Comparison of ENCODE assay signal across 17 cellular contexts in the genomic region with DNA sequence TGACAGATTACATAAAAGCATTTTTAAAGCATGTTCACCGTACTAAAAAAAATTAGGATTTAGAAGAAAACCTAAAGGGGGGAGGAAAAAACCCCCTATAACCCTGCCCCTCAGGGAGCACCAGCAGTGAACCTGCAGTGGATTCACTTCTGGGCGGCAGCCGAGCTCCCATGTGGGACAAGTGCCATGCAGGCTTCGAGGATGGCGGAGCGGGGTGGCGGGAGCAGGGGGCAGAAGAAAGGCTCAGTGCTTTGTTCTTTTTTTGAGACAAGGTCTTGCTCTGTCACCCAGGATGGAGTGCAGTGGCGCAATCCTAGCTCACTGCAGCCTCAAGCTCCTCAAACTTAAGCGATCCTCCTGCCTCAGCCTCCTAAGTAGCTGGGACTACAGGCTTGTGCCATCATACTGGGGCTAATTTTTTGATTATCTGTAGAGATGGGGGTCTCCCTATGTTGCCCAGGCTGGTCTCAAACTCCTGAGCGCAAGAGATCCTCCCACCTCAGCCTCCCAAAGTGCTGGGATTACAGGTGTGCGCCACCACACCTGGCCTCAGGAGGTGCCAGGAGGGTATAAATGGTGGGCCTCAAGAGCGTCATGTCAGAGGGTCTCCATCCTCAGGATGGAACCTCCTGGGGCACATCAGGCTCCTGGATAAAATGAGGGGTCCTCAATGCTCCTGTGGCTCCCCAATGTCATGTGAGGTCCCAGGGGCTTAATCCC. TPM values are rescaled to one million over a fixed set of nuclear protein-coding genes. Genes with fewer than 3 reads are reported as not detected.
DNase-seq lines count a peak whose midpoint lies in the region; ATAC-seq, FAIRE-seq and TF ChIP-seq lines count a peak whose summit lies in the region.
"Had no signal": no experiment of that assay in that cellular context is flagged by ENCODE, and none has a peak within 500 bp of the region (broad histone marks: within the 10 kb centered on the region; RNA-seq: fewer than 3 reads in every experiment).

No MANE protein-coding gene starts in this region.

- DNase-seq in HepG2 (ENCODE audit: low spot score): no peak
- DNase-seq in right lobe of liver: no peak
- DNase-seq in K562 (ENCODE audit: extremely low read depth in 1 of 4, low spot score in 3 of 4): no peak
- DNase-seq in lower lobe of right lung: peak; percentile 35
- no peak for DNase-seq in stimulated activated effector memory CD8-positive, alpha-beta T cell treated with anti-CD3 and anti-CD28 coated beads, Interleukin-12 subunit alpha, Interleukin-12 subunit beta, amount 100 ng/mL, for 72 hours (ENCODE audit: low spot score in 2 of 2)
- DNase-seq in T1000 (lab: John Stamatoyannopoulos, UW): no peak
- DNase-seq: 8988T; BE2C; CD4-positive, alpha-beta memory T cell; DMS79 treated with DMSO at 0.1 percent for 48 hours; GF-D8; HCEC 1CT; KG1 had no signal

- TF ChIP-seq RAD21 in HepG2 (CRISPR knock-in tag; IDR thresholded peaks at IDR 0.05) (no peak), K562 (CRISPR knock-in tag; conservative IDR thresholded peaks at IDR 0.05 in 1 of 2, IDR thresholded peaks at IDR 0.05 in 1 of 2) (no peak)

- H3K4me2 ChIP-seq in HepG2 (ENCODE audit: low read depth, low read length): no peak overlapping the region
- no peak overlapping the region for H3K4me2 ChIP-seq in K562 (ENCODE audit: insufficient read depth, low read length)

- no peak overlapping the region for H2AFZ ChIP-seq in HepG2 (ENCODE audit: low read length)
- H2AFZ ChIP-seq in K562 (ENCODE audit: low read depth, low read length): no peak overlapping the region

- H3K9me3 ChIP-seq in HepG2 (ENCODE audit: low read length) (no peaks in the 10 kb centered on the region), right lobe of liver (no peaks in the 10 kb centered on the region), K562 (replicated peaks; ENCODE audit: control insufficient read depth, insufficient read depth, low read depth, low read length) (no peaks in the 10 kb centered on the region), lower lobe of right lung (no peaks in the 10 kb centered on the region)
- H3K9me3 ChIP-seq: BE2C had no signal

- H3K4me1 Mint-ChIP-seq in stimulated activated effector memory CD8-positive, alpha-beta T cell treated with anti-CD3 and anti-CD28 coated beads, Interleukin-12 subunit alpha, Interleukin-12 subunit beta, amount 100 ng/mL, for 72 hours: no peaks in the 10 kb centered on the region
- H3K4me1 Mint-ChIP-seq: CD14-positive monocyte; CD4-positive, alpha-beta memory T cell; IgD-negative memory B cell had no signal

- 97% methylated on average over 9 of the region's 12 CpGs for WGBS in HepG2 (ENCODE audit: low lambda C conversion rate)
- WGBS in right lobe of liver (ENCODE audit: insufficient coverage, low coverage, low lambda C conversion rate, missing lambda C conversion rate): 89% methylated on average over 7 of the region's 12 CpGs
- 84% methylated on average over 12 of the region's 12 CpGs for WGBS in K562 (ENCODE audit: insufficient coverage, low coverage, missing lambda C conversion rate)

- intact Hi-C loops in HepG2 (cut with micrococcal nuclease; ENCODE audit: unreplicated experiment) (no loop called here), right lobe of liver (cut with DNase I) (no loop called here), K562 (cut with micrococcal nuclease) (no loop called here), lower lobe of right lung (cut with DNase I) (no loop called here)

- no peak overlapping the region for H3K4me3 ChIP-seq in HepG2 (replicated peaks in 1 of 3; ENCODE audit: insufficient read depth in 1 of 3, low read depth in 2 of 3, low read length in 3 of 3)
- no peak overlapping the region for H3K4me3 ChIP-seq in right lobe of liver
- no peak overlapping the region for H3K4me3 ChIP-seq in K562
- H3K4me3 ChIP-seq in lower lobe of right lung: no peak overlapping the region

- H3K36me3 Mint-ChIP-seq in stimulated activated effector memory CD8-positive, alpha-beta T cell treated with anti-CD3 and anti-CD28 coated beads, Interleukin-12 subunit alpha, Interleukin-12 subunit beta, amount 100 ng/mL, for 72 hours: no peaks in the 10 kb centered on the region
- H3K36me3 Mint-ChIP-seq: CD4-positive, alpha-beta memory T cell; IgD-negative memory B cell had no signal

- ATAC-seq in HepG2 (no peak), right lobe of liver (no peak), K562 (no peak), lower lobe of right lung (no peak), HG03175 (IDR thresholded peaks at IDR 0.05; ENCODE audit: unreplicated experiment) (no peak)
- ATAC-seq in stimulated activated effector memory CD8-positive, alpha-beta T cell treated with anti-CD3 and anti-CD28 coated beads, Interleukin-12 subunit alpha, Interleukin-12 subunit beta, amount 100 ng/mL, for 72 hours: no peak

- H3K27ac ChIP-seq in HepG2 (ENCODE audit: extremely low read length, insufficient read depth, low read length): no peak overlapping the region
- H3K27ac ChIP-seq in right lobe of liver: no peak overlapping the region
- H3K27ac ChIP-seq in K562 (ENCODE audit: extremely low read depth, low read depth, low read length): no peak overlapping the region
- no peak overlapping the region for H3K27ac ChIP-seq in lower lobe of right lung

- H3K79me2 ChIP-seq in HepG2 (ENCODE audit: insufficient read depth, low read length) (no peaks in the 10 kb centered on the region), K562 (ENCODE audit: control insufficient read depth, insufficient read depth, low read length) (no peaks in the 10 kb centered on the region)

- TF ChIP-seq CTCF in HepG2 (CRISPR knock-in tag; IDR thresholded peaks at IDR 0.05) (no peak), right lobe of liver (IDR thresholded peaks at IDR 0.05) (no peak), K562 (IDR thresholded peaks at IDR 0.05 in 2 of 3, conservative IDR thresholded peaks at IDR 0.05 in 1 of 3; ENCODE audit: insufficient read depth in 2 of 3, low read depth in 1 of 3, low read length in 3 of 3) (no peak), lower lobe of right lung (IDR thresholded peaks at IDR 0.05) (no peak)

- FAIRE-seq in HepG2 (lab: Jason Lieb, UNC) (no peak), K562 (lab: Jason Lieb, UNC) (no peak)
- FAIRE-seq: HTR-8/SVneo had no signal

- H3K36me3 ChIP-seq in HepG2 (replicated peaks in 1 of 2; ENCODE audit: control insufficient read depth in 1 of 2, insufficient read depth in 2 of 2, low read length in 2 of 2) (no peaks in the 10 kb centered on the region; a peak in 1 of 5 replicates), right lobe of liver (no peaks in the 10 kb centered on the region), K562 (ENCODE audit: control insufficient read depth, insufficient read depth, low read length) (no peaks in the 10 kb centered on the region), lower lobe of right lung (peaks cover 38% of the 10 kb centered on the region)
- H3K36me3 ChIP-seq: BE2C had no signal

- CTCF ChIA-PET in HepG2 (lab: Yijun Ruan, JAX; ENCODE audit: low intra/inter-chr PET ratio, low total read pairs): no interaction called here
- CTCF ChIA-PET in K562 (lab: Yijun Ruan, JAX; ENCODE audit: low intra/inter-chr PET ratio): interaction anchor here (0.6 kb wide), 1 partner anchor 141 kb away, joined by 3 read pairs; no protein-coding TSS in a partner anchor

- in situ Hi-C loops in HepG2 (cut with HindIII; ENCODE audit: extremely low pct_ligation_motif_present, low pct_unique_long_range_greater_than_20kb) (no loop called here), K562 (cut with MboI) (no loop called here)

- H3K9me1 ChIP-seq in K562 (ENCODE audit: control insufficient read depth, insufficient read depth, low read length): no peaks in the 10 kb centered on the region

- no peak overlapping the region for H3K27ac Mint-ChIP-seq in stimulated activated effector memory CD8-positive, alpha-beta T cell treated with anti-CD3 and anti-CD28 coated beads, Interleukin-12 subunit alpha, Interleukin-12 subunit beta, amount 100 ng/mL, for 72 hours
- H3K27ac Mint-ChIP-seq: CD14-positive monocyte, IgD-negative memory B cell had no signal

- H4K20me1 ChIP-seq in HepG2 (ENCODE audit: insufficient read depth, low read length) (no peaks in the 10 kb centered on the region), K562 (replicated peaks; ENCODE audit: control insufficient read depth, insufficient read depth, low read length) (peaks cover 32% of the 10 kb centered on the region)

- H3K9ac ChIP-seq in HepG2 (ENCODE audit: insufficient read depth, low read depth, low read length): no peak overlapping the region
- H3K9ac ChIP-seq in K562 (ENCODE audit: insufficient read depth in 1 of 2, low read depth in 2 of 2, low read length in 2 of 2): peak overlapping the region in 1 of 2 experiments; percentile 3; a peak in 1 of 4 replicates

- H3K27me3 ChIP-seq in HepG2 (ENCODE audit: control insufficient read depth in 1 of 2, insufficient read depth in 2 of 2, low read length in 2 of 2) (no peaks in the 10 kb centered on the region), right lobe of liver (no peaks in the 10 kb centered on the region), K562 (ENCODE audit: control insufficient read depth in 2 of 2, insufficient read depth in 2 of 2, low read length in 2 of 2) (no peaks in the 10 kb centered on the region), lower lobe of right lung (ENCODE audit: low read depth) (no peaks in the 10 kb centered on the region)
- H3K27me3 ChIP-seq: BE2C had no signal

- peaks cover 14% of the 10 kb centered on the region for H3K4me1 ChIP-seq in HepG2 (ENCODE audit: insufficient read depth, low read length)
- no peaks in the 10 kb centered on the region for H3K4me1 ChIP-seq in right lobe of liver
- peaks cover 0 to 49% of the 10 kb centered on the region in 2 experiments; a peak in 3 of 5 replicates for H3K4me1 ChIP-seq in K562 (replicated peaks in 1 of 2; ENCODE audit: control insufficient read depth in 2 of 2, insufficient read depth in 2 of 2, low read length in 2 of 2)
- no peaks in the 10 kb centered on the region for H3K4me1 ChIP-seq in lower lobe of right lung
- H3K4me1 ChIP-seq: BE2C had no signal

- TF ChIP-seq EP300 in HepG2 (IDR thresholded peaks at IDR 0.05; ENCODE audit: low read depth in 2 of 2, low read length in 2 of 2): no peak
- TF ChIP-seq EP300 in HepG2 (CRISPR knock-in tag; IDR thresholded peaks at IDR 0.05; ENCODE audit: borderline replicate concordance): no peak
- TF ChIP-seq EP300 in K562 (IDR thresholded peaks at IDR 0.05; ENCODE audit: low read length): no peak

- POLR2A ChIA-PET in HepG2 (lab: Yijun Ruan, JAX): no interaction called here
- POLR2A ChIA-PET in K562 (lab: Yijun Ruan, JAX): interaction anchor here (0.6 to 49.7 kb wide), 9 partner anchors 1 to 640 kb away, joined by 3 to 1041 read pairs (median 3); partner anchors contain the start of genes PPM1F, PRAME and SDF2L1

- no TSS peak for BruUV-seq in HepG2 (replicated peaks; lab: Mats Ljungman, UMichigan)
- no TSS peak for BruUV-seq in K562 (replicated peaks; lab: Mats Ljungman, UMichigan)

- TF ChIP-seq POLR2A in HepG2 (IDR thresholded peaks at IDR 0.05; ENCODE audit: insufficient read depth in 1 of 2, low read depth in 2 of 2, low read length in 2 of 2) (no peak), right lobe of liver (IDR thresholded peaks at IDR 0.05) (no peak), K562 (conservative IDR thresholded peaks at IDR 0.05) (0 out of 2 replicates have a peak, but pooled peaks have one; percentile 20)

- no peaks in the 10 kb centered on the region for H3K9me3 Mint-ChIP-seq in stimulated activated effector memory CD8-positive, alpha-beta T cell treated with anti-CD3 and anti-CD28 coated beads, Interleukin-12 subunit alpha, Interleukin-12 subunit beta, amount 100 ng/mL, for 72 hours
- H3K9me3 Mint-ChIP-seq: CD14-positive monocyte; CD4-positive, alpha-beta memory T cell; IgD-negative memory B cell had no signal

- no peak overlapping the region for H3K4me3 Mint-ChIP-seq in stimulated activated effector memory CD8-positive, alpha-beta T cell treated with anti-CD3 and anti-CD28 coated beads, Interleukin-12 subunit alpha, Interleukin-12 subunit beta, amount 100 ng/mL, for 72 hours
- H3K4me3 Mint-ChIP-seq: CD14-positive monocyte; CD4-positive, alpha-beta memory T cell; IgD-negative memory B cell had no signal

RNA-seq across cellular contexts. Expression of gene PPM1F, which starts 34.0 kb away (rescaled TPM):
- 19.6 and 20.4 TPM in 2 replicates for total RNA-seq in HepG2 (2016; rRNA removed; fragmentation: Illumina TruSeq; extraction: Trizol)
- total RNA-seq in HepG2 (2016; cell fraction: cytosol; rRNA removed; fragmentation: Illumina TruSeq; extraction: Trizol; ENCODE audit: low read depth): 1.8 TPM in 2 replicates
- 19.5 and 19.8 TPM in 2 replicates for total RNA-seq in HepG2 (2016; cell fraction: insoluble cytoplasmic fraction; rRNA removed; fragmentation: Illumina TruSeq; extraction: Trizol)
- total RNA-seq in HepG2 (2016; cell fraction: membrane; rRNA removed; fragmentation: Illumina TruSeq; extraction: Trizol): 5.8 and 7.5 TPM in 2 replicates
- total RNA-seq in HepG2 (2016; cell fraction: nucleus; rRNA removed; fragmentation: Illumina TruSeq; extraction: Trizol): 13.2 and 13.5 TPM in 2 replicates
- 11.0 and 14.4 TPM in 2 replicates for polyA plus RNA-seq in HepG2 (2011; rRNA removed)
- 8.9 and 10.5 TPM in 2 replicates for polyA plus RNA-seq in HepG2 (2011; cell fraction: cytosol; rRNA removed)
- polyA plus RNA-seq in HepG2 (2011; cell fraction: nucleus; rRNA removed): 51.0 and 62.2 TPM in 2 replicates
- polyA plus RNA-seq in HepG2 (2012): 7.7 and 10.0 TPM in 2 replicates
- 1.2 and 1.9 TPM in 2 replicates for polyA plus RNA-seq in HepG2 (2016; cell fraction: cytosol; fragmentation: Illumina TruSeq; extraction: Trizol; ENCODE audit: low read depth)
- polyA plus RNA-seq in HepG2 (2016; cell fraction: insoluble cytoplasmic fraction; fragmentation: Illumina TruSeq; extraction: Trizol; ENCODE audit: low read depth): 11.3 and 12.7 TPM in 2 replicates
- 3.0 and 4.1 TPM in 2 replicates for polyA plus RNA-seq in HepG2 (2016; cell fraction: membrane; fragmentation: Illumina TruSeq; extraction: Trizol; ENCODE audit: low read depth)
- polyA plus RNA-seq in HepG2 (2016; cell fraction: nucleus; fragmentation: Illumina TruSeq; extraction: Trizol; ENCODE audit: insufficient read depth, low read depth): 19.5 and 30.2 TPM in 2 replicates
- polyA minus RNA-seq in HepG2 (2011; rRNA and poly(A)+ RNA removed; ENCODE audit: low replicate concordance): 9.9 and 30.7 TPM in 2 replicates
- polyA minus RNA-seq in HepG2 (2011; cell fraction: cytosol; rRNA and poly(A)+ RNA removed): 9.1 and 9.8 TPM in 2 replicates
- polyA minus RNA-seq in HepG2 (2011; cell fraction: nucleus; rRNA and poly(A)+ RNA removed): 7.8 and 8.6 TPM in 2 replicates
- total RNA-seq in right lobe of liver: 10 to 100 TPM in 4 of 6 experiments, 1 to 10 TPM in 2; 5.0 to 19.4 (median 12.8) TPM
- total RNA-seq in K562 (2011; cell fraction: chromatin; rRNA removed; ENCODE audit: low replicate concordance): 103 and 226 TPM in 2 replicates
- total RNA-seq in K562 (2011; cell fraction: nucleolus; rRNA removed): 122 and 135 TPM in 2 replicates
- total RNA-seq in K562 (2011; cell fraction: nucleoplasm; rRNA removed): 120 and 153 TPM in 2 replicates
- 132 and 153 TPM in 2 replicates for total RNA-seq in K562 (2014; rRNA removed)
- 33.1 and 36.9 TPM in 2 replicates for total RNA-seq in K562 (2014; rRNA removed; fragmentation: Illumina TruSeq; extraction: Trizol)
- total RNA-seq in K562 (2015; rRNA removed; fragmentation: Illumina TruSeq; extraction: Trizol): 74.6 and 75.0 TPM in 2 replicates
- total RNA-seq in K562 (2021): 157 and 159 TPM in 2 replicates
- polyA plus RNA-seq in K562 (2011; rRNA removed): 64.0 and 73.1 TPM in 2 replicates
- polyA plus RNA-seq in K562 (2011; cell fraction: cytosol; rRNA removed): 74.8 and 124 TPM in 2 replicates
- 187 and 284 TPM in 2 replicates for polyA plus RNA-seq in K562 (2011; cell fraction: nucleus; rRNA removed)
- 81.6 and 118 TPM in 2 replicates for polyA plus RNA-seq in K562 (2012)
- polyA plus RNA-seq in K562 (2014; fragmentation: Illumina TruSeq; extraction: Trizol): 53.8 and 92.1 TPM in 2 replicates
- polyA plus RNA-seq in K562 (2014; fragmentation: Nextera tagmentation; extraction: Ambion mirVana): 1 to 10 TPM; 2.1 to 4.5 TPM
- polyA plus RNA-seq in K562 (2014; rRNA removed): 110 and 121 TPM in 2 replicates
- polyA minus RNA-seq in K562 (2011; rRNA and poly(A)+ RNA removed): 29.5 and 43.3 TPM in 2 replicates
- polyA minus RNA-seq in K562 (2011; cell fraction: cytosol; rRNA and poly(A)+ RNA removed): 53.3 and 68.1 TPM in 2 replicates
- 34.9 and 45.5 TPM in 2 replicates for polyA minus RNA-seq in K562 (2011; cell fraction: nucleus; rRNA and poly(A)+ RNA removed)
- 51.0 TPM for total RNA-seq in lower lobe of right lung

RNA-seq across cellular contexts. Expression of gene MAPK1, which starts 51.2 kb away (rescaled TPM):
- total RNA-seq in HepG2 (2016; rRNA removed; fragmentation: Illumina TruSeq; extraction: Trizol) (107 and 154 TPM in 2 replicates), right lobe of liver (10 to 100 TPM; 43.4 to 75.0 (median 59.5) TPM), K562 (2014; rRNA removed) (183 and 249 TPM in 2 replicates), K562 (2014; rRNA removed; fragmentation: Illumina TruSeq; extraction: Trizol) (319 and 370 TPM in 2 replicates), K562 (2015; rRNA removed; fragmentation: Illumina TruSeq; extraction: Trizol) (283 and 289 TPM in 2 replicates), K562 (2021) (464 and 475 TPM in 2 replicates), lower lobe of right lung (146 TPM)
- total RNA-seq in HepG2 (2016; cell fraction: cytosol; rRNA removed; fragmentation: Illumina TruSeq; extraction: Trizol; ENCODE audit: low read depth): 39.6 and 40.0 TPM in 2 replicates
- total RNA-seq in HepG2 (2016; cell fraction: insoluble cytoplasmic fraction; rRNA removed; fragmentation: Illumina TruSeq; extraction: Trizol): 109 and 140 TPM in 2 replicates
- 33.8 and 38.8 TPM in 2 replicates for total RNA-seq in HepG2 (2016; cell fraction: membrane; rRNA removed; fragmentation: Illumina TruSeq; extraction: Trizol)
- total RNA-seq in HepG2 (2016; cell fraction: nucleus; rRNA removed; fragmentation: Illumina TruSeq; extraction: Trizol): 42.1 and 45.3 TPM in 2 replicates
- polyA plus RNA-seq in HepG2 (2011; rRNA removed) (92.7 and 114 TPM in 2 replicates), K562 (2011; rRNA removed) (381 and 575 TPM in 2 replicates), K562 (2014; fragmentation: Illumina TruSeq; extraction: Trizol) (260 and 350 TPM in 2 replicates), K562 (2014; fragmentation: Nextera tagmentation; extraction: Ambion mirVana) (10 to 100 TPM; 46.3 to 51.4 TPM), K562 (2014; rRNA removed) (146 and 212 TPM in 2 replicates)
- polyA plus RNA-seq in HepG2 (2011; cell fraction: cytosol; rRNA removed): 31.9 and 48.7 TPM in 2 replicates
- 24.0 TPM in 2 replicates for polyA plus RNA-seq in HepG2 (2011; cell fraction: nucleus; rRNA removed)
- polyA plus RNA-seq in HepG2 (2012): 75.2 and 78.0 TPM in 2 replicates
- 5.4 and 6.7 TPM in 2 replicates for polyA plus RNA-seq in HepG2 (2016; cell fraction: cytosol; fragmentation: Illumina TruSeq; extraction: Trizol; ENCODE audit: low read depth)
- polyA plus RNA-seq in HepG2 (2016; cell fraction: insoluble cytoplasmic fraction; fragmentation: Illumina TruSeq; extraction: Trizol; ENCODE audit: low read depth): 98.7 and 119 TPM in 2 replicates
- 10.3 and 16.3 TPM in 2 replicates for polyA plus RNA-seq in HepG2 (2016; cell fraction: membrane; fragmentation: Illumina TruSeq; extraction: Trizol; ENCODE audit: low read depth)
- polyA plus RNA-seq in HepG2 (2016; cell fraction: nucleus; fragmentation: Illumina TruSeq; extraction: Trizol; ENCODE audit: insufficient read depth, low read depth): 43.1 and 52.9 TPM in 2 replicates
- polyA minus RNA-seq in HepG2 (2011; rRNA and poly(A)+ RNA removed; ENCODE audit: low replicate concordance): 51.6 and 79.2 TPM in 2 replicates
- polyA minus RNA-seq in HepG2 (2011; cell fraction: cytosol; rRNA and poly(A)+ RNA removed): 36.6 and 37.6 TPM in 2 replicates
- 25.8 and 27.6 TPM in 2 replicates for polyA minus RNA-seq in HepG2 (2011; cell fraction: nucleus; rRNA and poly(A)+ RNA removed)
- 220 and 305 TPM in 2 replicates for total RNA-seq in K562 (2011; cell fraction: chromatin; rRNA removed; ENCODE audit: low replicate concordance)
- total RNA-seq in K562 (2011; cell fraction: nucleolus; rRNA removed): 68.7 and 81.2 TPM in 2 replicates
- 142 and 210 TPM in 2 replicates for total RNA-seq in K562 (2011; cell fraction: nucleoplasm; rRNA removed)
- 168 and 240 TPM in 2 replicates for polyA plus RNA-seq in K562 (2011; cell fraction: cytosol; rRNA removed)
- polyA plus RNA-seq in K562 (2011; cell fraction: nucleus; rRNA removed): 236 and 309 TPM in 2 replicates
- polyA plus RNA-seq in K562 (2012): 233 and 368 TPM in 2 replicates
- 295 and 429 TPM in 2 replicates for polyA minus RNA-seq in K562 (2011; rRNA and poly(A)+ RNA removed)
- 100 and 114 TPM in 2 replicates for polyA minus RNA-seq in K562 (2011; cell fraction: cytosol; rRNA and poly(A)+ RNA removed)
- polyA minus RNA-seq in K562 (2011; cell fraction: nucleus; rRNA and poly(A)+ RNA removed): 36.5 and 66.6 TPM in 2 replicates

Comparison
In these comparisons a context has a peak if more than half of its experiments do, and no peak if none do; other contexts are left out.
1. Of the 241 proteins assayed by ChIP-seq in both HepG2 and K562: peak only in HepG2: none; only in K562: ATF2, CEBPB, FOXO4, HCFC1, HOMEZ, MTF1 and 7 more; in both: none; in neither: 224; mixed calls (peak in some experiments, not most) for 4.